Comparison of ENCODE assay signal across 9 cellular contexts in genomic region chr18:13376841-13377351, GRCh38.
DNase-seq lines count a peak whose midpoint lies in the region; ATAC-seq, FAIRE-seq and TF ChIP-seq lines count a peak whose summit lies in the region.
"Had no signal": no experiment of that assay in that cellular context is flagged by ENCODE, and none has a peak within 500 bp of the region (broad histone marks: within the 10 kb centered on the region; RNA-seq: fewer than 3 reads in every experiment).

No MANE protein-coding gene starts in this region.

- H3K79me2 ChIP-seq in GM12878 (ENCODE audit: control insufficient read depth, insufficient read depth, low read length) = no peaks in the 10 kb centered on the region

- SMC1A ChIA-PET in GM12878 (lab: Charles Lee; ENCODE audit: uncharacterized antibody, unreplicated experiment) = no interaction called here

- ATAC-seq in GM18907 (IDR thresholded peaks at IDR 0.05; ENCODE audit: unreplicated experiment) (peak; percentile 39), GM12878 (peak; percentile 21), GM19463 (IDR thresholded peaks at IDR 0.05; ENCODE audit: unreplicated experiment) (no peak), GM18511 (IDR thresholded peaks at IDR 0.05; ENCODE audit: unreplicated experiment) (no peak)

- TF ChIP-seq CTCF in GM12878 (IDR thresholded peaks at IDR 0.05 in 2 of 3, conservative IDR thresholded peaks at IDR 0.05 in 1 of 3; ENCODE audit: control insufficient read depth in 2 of 3, extremely low read depth in 1 of 3, insufficient read depth in 1 of 3, low read depth in 3 of 3, low read length in 3 of 3) = no peak
- no peak for TF ChIP-seq CTCF in spleen (IDR thresholded peaks at IDR 0.05 in 8 of 11, conservative IDR thresholded peaks at IDR 0.05 in 3 of 11)

- H3K27me3 ChIP-seq in GM12878 (replicated peaks in 1 of 2; ENCODE audit: control insufficient read depth in 2 of 2, insufficient read depth in 2 of 2, low read length in 1 of 2) (no peaks in the 10 kb centered on the region), spleen (replicated peaks in 1 of 7) (no peaks in the 10 kb centered on the region)

- H3K27ac ChIP-seq in GM12878 (ENCODE audit: control insufficient read depth, insufficient read depth) (no peak overlapping the region), spleen (peak overlapping the region in 4 of 8 donors; percentile 42 to 60 (median 46))

- WGBS in GM12878 (ENCODE audit: insufficient coverage, insufficient replicate concordance, low lambda C conversion rate, missing lambda C conversion rate) = 39% methylated on average over 14 of the region's 14 CpGs
- WGBS in spleen, 5 donors = 59 to 81% (median 70%) methylated on average over 11 to 14 of the region's 14 CpGs

- no TSS peak for BruUV-seq in GM12878 (replicated peaks; lab: Mats Ljungman, UMichigan)

- peak overlapping the region; percentile 40; the same call in 1 of the 2 replicates for H3K4me2 ChIP-seq in GM12878 (ENCODE audit: control insufficient read depth, insufficient read depth)

- H3K4me1 ChIP-seq in GM12878 (ENCODE audit: control insufficient read depth, insufficient read depth, low read length) (peaks cover 36% of the 10 kb centered on the region), spleen (peaks cover 18 to 77% (median 45%) of the 10 kb centered on the region in 6 donors)

- peak overlapping the region; percentile 29; the same call in 1 of the 2 replicates for H2AFZ ChIP-seq in GM12878 (ENCODE audit: control insufficient read depth, low read depth, low read length)

- no peaks in the 10 kb centered on the region for H3K36me3 ChIP-seq in GM12878 (ENCODE audit: control insufficient read depth in 2 of 2, insufficient read depth in 2 of 2, low read length in 1 of 2)
- no peaks in the 10 kb centered on the region for H3K36me3 ChIP-seq in spleen

- no peak for TF ChIP-seq EP300 in GM12878 (IDR thresholded peaks at IDR 0.05; ENCODE audit: borderline replicate concordance in 1 of 2, control insufficient read depth in 1 of 2, low read depth in 2 of 2, low read length in 2 of 2)

- TF ChIP-seq POLR2A in GM12878 (IDR thresholded peaks at IDR 0.05; ENCODE audit: low read depth, low read length) (no peak), spleen (IDR thresholded peaks at IDR 0.05) (no peak)

- H4K20me1 ChIP-seq in GM12878 (ENCODE audit: control insufficient read depth, insufficient read depth) = no peaks in the 10 kb centered on the region

- intact Hi-C loops in GM12878 (cut with micrococcal nuclease; ENCODE audit: unreplicated experiment) = loop anchor here (5.0 kb wide), 1 partner anchor 100 kb away; no protein-coding TSS in a partner anchor
- intact Hi-C loops in spleen (cut with DNase I; ENCODE audit: low total_unique reads) = no loop called here

- POLR2A ChIA-PET in GM12878 (lab: Charles Lee) = no interaction called here

- H3K9me3 ChIP-seq in GM12878 (replicated peaks; ENCODE audit: control insufficient read depth, insufficient read depth, low read length) (no peaks in the 10 kb centered on the region), spleen (no peaks in the 10 kb centered on the region)

- no peak for TF ChIP-seq RAD21 in GM12878 (IDR thresholded peaks at IDR 0.05; ENCODE audit: insufficient read depth, low read depth, low read length)

- CTCF ChIA-PET in GM12878 (lab: Yijun Ruan, JAX) = interaction anchor here (0.6 kb wide), 1 partner anchor 138 kb away, joined by 3 read pairs; no protein-coding TSS in a partner anchor

- no peak overlapping the region for H3K4me3 ChIP-seq in GM12878
- H3K4me3 ChIP-seq in spleen = no peak overlapping the region

- no peak for FAIRE-seq in GM12878 (lab: Jason Lieb, UNC)
- FAIRE-seq: endothelial cell of umbilical vein had no signal

- no peak overlapping the region for H3K9ac ChIP-seq in GM12878 (ENCODE audit: control insufficient read depth, insufficient read depth, low read length)

- RAD21 ChIA-PET in GM12878 (lab: Charles Lee; ENCODE audit: unreplicated experiment) = interaction anchor here (0.9 kb wide), 1 partner anchor 210 kb away, joined by 3 read pairs; no protein-coding TSS in a partner anchor

- peak; percentile 68 to 78 for DNase-seq in activated CD4-positive, alpha-beta T cell treated with anti-CD3 and anti-CD28 coated beads, Interleukin-2, amount 50 U/mL, for 48 hours
- DNase-seq in GM12878 (ENCODE audit: low read depth, low spot score) (no peak), SW 1271 (lab: John Stamatoyannopoulos, UW) (no peak), spleen (no peak)
- DNase-seq in stimulated activated CD4-positive, alpha-beta T cell treated with anti-CD3 and anti-CD28 coated beads, Interleukin-2, amount 100 ng/mL, for 48 hours = peak; percentile 50 to 62

- in situ Hi-C loops in GM12878 (cut with MboI) = no loop called here

TF ChIP-seq in GM12878, 131 proteins besides CTCF, POLR2A, EP300 and RAD21:
- TF ChIP-seq ZNF622 (IDR thresholded peaks at IDR 0.05) (no peak), E2F4 (IDR thresholded peaks at IDR 0.05; ENCODE audit: low read depth, low read length) (no peak)

Comparison
In these comparisons a context has a peak if more than half of its experiments do, and no peak if none do; other contexts are left out.
1. ATAC-seq: peak in GM18907 (single experiment) and GM12878 (single experiment); none in GM19463 (single experiment) and GM18511 (single experiment).
2. DNase-seq: peak in activated CD4-positive, alpha-beta T cell treated with anti-CD3 and anti-CD28 coated beads, Interleukin-2, amount 50 U/mL, for 48 hours (2 of 2) and stimulated activated CD4-positive, alpha-beta T cell treated with anti-CD3 and anti-CD28 coated beads, Interleukin-2, amount 100 ng/mL, for 48 hours (2 of 2); none in GM12878 (single experiment), SW 1271 (0 of 2) and spleen (single experiment).